13 cellular contexts compared by ENCODE assay signal in the genomic region with DNA sequence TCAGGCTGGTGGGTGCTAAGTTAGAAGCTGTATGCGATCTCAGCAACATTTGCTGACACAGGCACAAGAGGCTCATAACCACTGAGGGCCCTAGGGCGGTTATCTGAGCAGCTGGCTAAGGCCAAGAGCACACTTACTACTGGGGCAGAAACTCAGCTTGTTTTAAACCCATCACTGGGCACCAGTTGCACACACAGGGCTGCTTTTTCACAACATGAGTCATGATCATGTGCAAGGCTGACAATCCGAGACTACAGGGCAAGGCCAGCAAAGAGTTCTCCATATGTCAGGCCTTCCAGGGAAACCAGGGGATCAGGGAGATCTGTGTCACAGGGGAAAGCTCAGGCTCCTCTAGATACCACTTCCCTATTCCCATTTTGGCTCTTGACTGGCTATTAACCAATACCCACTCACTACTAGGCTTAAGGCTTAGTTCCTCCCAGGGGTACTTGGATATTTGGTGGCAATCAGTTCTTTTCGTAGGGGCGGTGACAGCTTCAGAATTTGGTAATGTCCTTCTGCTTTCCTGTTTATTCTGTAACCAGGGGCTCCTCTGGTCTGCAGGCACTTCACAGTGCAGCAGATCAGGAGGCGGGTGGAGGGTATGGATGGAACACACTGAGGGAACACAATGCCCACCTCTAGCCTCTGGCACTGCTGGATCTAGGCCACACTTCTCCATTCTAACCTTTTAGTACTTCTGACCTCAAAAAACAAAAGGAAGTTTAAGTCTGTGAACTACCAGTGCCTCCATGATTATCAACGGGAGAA. TPM values are rescaled to one million over a fixed set of nuclear protein-coding genes. Genes with fewer than 3 reads are reported as not detected.
A peak's percentile ranks its signal among the peaks of the same experiment; 100 is the strongest.
DNase-seq lines count a peak whose midpoint lies in the region; ATAC-seq, FAIRE-seq and TF ChIP-seq lines count a peak whose summit lies in the region.
"Had no signal": no experiment of that assay in that cellular context is flagged by ENCODE, and none has a peak within 500 bp of the region (broad histone marks: within the 10 kb centered on the region; RNA-seq: fewer than 3 reads in every experiment).

No MANE protein-coding gene starts in this region.

- H3K9ac ChIP-seq in astrocyte (ENCODE audit: low read length): no peak overlapping the region
- H3K9ac ChIP-seq in subcutaneous abdominal adipose tissue (ENCODE audit: low read length in 5 of 5): peak overlapping the region in 1 of 5 donors; percentile 44

- H3K4me1 ChIP-seq in astrocyte (ENCODE audit: insufficient read depth, low read length) (peaks cover 4% of the 10 kb centered on the region), hepatocyte (ENCODE audit: insufficient read depth) (peaks cover 19% of the 10 kb centered on the region), subcutaneous abdominal adipose tissue (ENCODE audit: control insufficient read depth in 5 of 5, insufficient read depth in 5 of 5, low read length in 5 of 5) (peaks cover 2 to 34% (median 25%) of the 10 kb centered on the region in 5 donors)

- no peak overlapping the region for H2AFZ ChIP-seq in astrocyte (ENCODE audit: low read depth, low read length)
- H2AFZ ChIP-seq in hepatocyte: no peak overlapping the region

- ATAC-seq in left colon: no peak
- ATAC-seq: Panc1 had no signal

- no peaks in the 10 kb centered on the region for H3K79me2 ChIP-seq in astrocyte (ENCODE audit: insufficient read depth, low read length)
- H3K79me2 ChIP-seq in hepatocyte: no peaks in the 10 kb centered on the region

- H3K4me3 Mint-ChIP-seq in astrocyte (ENCODE audit: unreplicated experiment): no peak overlapping the region
- H3K4me3 Mint-ChIP-seq: activated naive CD4-positive, alpha-beta T cell treated with anti-CD3 and anti-CD28 coated beads for 36 hours; nephron progenitor cell; stimulated activated naive CD8-positive, alpha-beta T cell treated with anti-CD3 and anti-CD28 coated beads, Interleukin-15, Interleukin-2, amounts not matched to agents 100 ng/mL and 50 ng/mL, for 24 hours had no signal

- no peak overlapping the region for H3K27ac ChIP-seq in astrocyte (ENCODE audit: low read depth, low read length)
- H3K27ac ChIP-seq in hepatocyte: peak overlapping the region; percentile 62
- H3K27ac ChIP-seq in subcutaneous abdominal adipose tissue (ENCODE audit: low read depth, low read length): peak overlapping the region; percentile 71

- H3K27me3 Mint-ChIP-seq in astrocyte (ENCODE audit: low read depth, unreplicated experiment): no peaks in the 10 kb centered on the region
- H3K27me3 Mint-ChIP-seq: stimulated activated naive CD8-positive, alpha-beta T cell treated with anti-CD3 and anti-CD28 coated beads, Interleukin-15, Interleukin-2, amounts not matched to agents 100 ng/mL and 50 ng/mL, for 24 hours had no signal

- DNase-seq in HS-5 (ENCODE audit: low read depth) (peak; percentile 26), astrocyte (ENCODE audit: low read depth) (no peak), hepatocyte (ENCODE audit: low spot score) (no peak), NCI-H1417 (lab: John Stamatoyannopoulos, UW) (no peak), NCI-H1930 (lab: John Stamatoyannopoulos, UW) (no peak), left colon (no peak), islet precursor cell (no peak)
- DNase-seq: activated naive CD4-positive, alpha-beta T cell treated with anti-CD3 and anti-CD28 coated beads for 36 hours; nephron progenitor cell had no signal

- no peak overlapping the region for H3K4me3 ChIP-seq in astrocyte (ENCODE audit: insufficient read depth, low read depth, low read length)
- H3K4me3 ChIP-seq in hepatocyte: no peak overlapping the region
- no peak overlapping the region for H3K4me3 ChIP-seq in subcutaneous abdominal adipose tissue (ENCODE audit: low read depth in 1 of 5, low read length in 5 of 5)

- H4K20me1 ChIP-seq in astrocyte (ENCODE audit: insufficient read depth, low read length): no peaks in the 10 kb centered on the region
- no peaks in the 10 kb centered on the region for H4K20me1 ChIP-seq in hepatocyte (ENCODE audit: insufficient read depth, poor library complexity, severe bottlenecking)

- H3K36me3 ChIP-seq in astrocyte (ENCODE audit: insufficient read depth, low read length) (peaks cover 4% of the 10 kb centered on the region), hepatocyte (replicated peaks; ENCODE audit: insufficient read depth, low read depth) (no peaks in the 10 kb centered on the region), subcutaneous abdominal adipose tissue (ENCODE audit: control insufficient read depth in 5 of 5, insufficient read depth in 5 of 5, low read length in 5 of 5) (peaks cover 2 to 22% (median 15%) of the 10 kb centered on the region in 5 donors)

- H3K9me3 ChIP-seq in astrocyte (ENCODE audit: insufficient read depth, low read depth, low read length) (no peaks in the 10 kb centered on the region), hepatocyte (ENCODE audit: low read depth) (no peaks in the 10 kb centered on the region), subcutaneous abdominal adipose tissue (ENCODE audit: control insufficient read depth in 5 of 5, low read length in 5 of 5) (no peaks in the 10 kb centered on the region)

- TF ChIP-seq CTCF in astrocyte (IDR thresholded peaks at IDR 0.05; ENCODE audit: insufficient read depth, low read depth, low read length): no peak
- no peak for TF ChIP-seq CTCF in hepatocyte (IDR thresholded peaks at IDR 0.05; ENCODE audit: poor library complexity)

- FAIRE-seq in astrocyte (lab: Jason Lieb, UNC): no peak
- FAIRE-seq: GM12891 had no signal

- peak overlapping the region; percentile 50 for H3K27ac Mint-ChIP-seq in astrocyte (ENCODE audit: unreplicated experiment)
- H3K27ac Mint-ChIP-seq: activated naive CD4-positive, alpha-beta T cell treated with anti-CD3 and anti-CD28 coated beads for 36 hours; nephron progenitor cell; stimulated activated naive CD8-positive, alpha-beta T cell treated with anti-CD3 and anti-CD28 coated beads, Interleukin-15, Interleukin-2, amounts not matched to agents 100 ng/mL and 50 ng/mL, for 24 hours had no signal

- H3K27me3 ChIP-seq in astrocyte (ENCODE audit: insufficient read depth, low read length): no peaks in the 10 kb centered on the region
- H3K27me3 ChIP-seq in hepatocyte: no peaks in the 10 kb centered on the region
- no peaks in the 10 kb centered on the region for H3K27me3 ChIP-seq in subcutaneous abdominal adipose tissue (ENCODE audit: control insufficient read depth in 5 of 5, insufficient read depth in 4 of 5, low read length in 5 of 5)

- WGBS in hepatocyte (ENCODE audit: low lambda C conversion rate, missing lambda C conversion rate): 89% methylated on average over 7 of the region's 7 CpGs

- peaks cover 33% of the 10 kb centered on the region for H3K36me3 Mint-ChIP-seq in astrocyte (ENCODE audit: low read depth, unreplicated experiment)

- H3K9me2 ChIP-seq in hepatocyte (replicated peaks; ENCODE audit: insufficient read depth): no peaks in the 10 kb centered on the region

- intact Hi-C loops in left colon (cut with DNase I, micrococcal nuclease): no loop called here

- no peaks in the 10 kb centered on the region for H3K9me3 Mint-ChIP-seq in astrocyte (ENCODE audit: unreplicated experiment)
- H3K9me3 Mint-ChIP-seq: activated naive CD4-positive, alpha-beta T cell treated with anti-CD3 and anti-CD28 coated beads for 36 hours; nephron progenitor cell had no signal

- peaks cover 21% of the 10 kb centered on the region for H3K4me1 Mint-ChIP-seq in astrocyte (ENCODE audit: low read depth, unreplicated experiment)

- H3K4me2 ChIP-seq in astrocyte (ENCODE audit: low read length): no peak overlapping the region
- no peak overlapping the region for H3K4me2 ChIP-seq in hepatocyte

RNA-seq across cellular contexts. Expression of a gene that starts 44.9 kb away (rescaled TPM):
- total RNA-seq in astrocyte (9.1 and 11.7 TPM in 2 replicates), hepatocyte (10.3 and 14.3 TPM in 2 replicates), left colon (10 to 100 TPM; 19.9 to 25.6 TPM)
- 16.5 and 19.4 TPM in 2 replicates for polyA plus RNA-seq in hepatocyte
